Comparison of ENCODE assay signal across 6 cellular contexts in genomic region chr11:79822771-79823170, GRCh38.
"Had no signal": no experiment of that assay in that cellular context is flagged by ENCODE, and none has a peak within 500 bp of the region (broad histone marks: within the 10 kb centered on the region; RNA-seq: fewer than 3 reads in every experiment).

No MANE protein-coding gene starts in this region.

- H3K4me3 ChIP-seq: GM23338 had no signal

- ATAC-seq: GM23338, HepG2 had no signal

- H2AFZ ChIP-seq: GM23338 had no signal

- H3K27ac ChIP-seq: HL-60 had no signal

- DNase-seq: H9, HCEC 1CT, HFFc6 had no signal

- H3K4me2 ChIP-seq: GM23338 had no signal
